ENCODE assay signal across 41 cellular contexts in genomic region chr16:84331998-84332780, GRCh38. TPM values are rescaled to one million over a fixed set of nuclear protein-coding genes. Genes with fewer than 3 reads are reported as not detected.
A peak's percentile ranks its signal among the peaks of the same experiment; 100 is the strongest.
DNase-seq lines count a peak whose midpoint lies in the region; ATAC-seq, FAIRE-seq and TF ChIP-seq lines count a peak whose summit lies in the region.
"Had no signal": no experiment of that assay in that cellular context is flagged by ENCODE, and none has a peak within 500 bp of the region (broad histone marks: within the 10 kb centered on the region; RNA-seq: fewer than 3 reads in every experiment).

No MANE protein-coding gene starts in this region.

- H3K9ac ChIP-seq in mammary epithelial cell (ENCODE audit: insufficient read depth, low read length) (no peak overlapping the region), astrocyte (ENCODE audit: low read length) (no peak overlapping the region)

- H3K4me3 ChIP-seq in mammary epithelial cell (replicated peaks in 1 of 3; ENCODE audit: insufficient read depth in 1 of 3, low read depth in 2 of 3, low read length in 3 of 3) (no peak overlapping the region), astrocyte (ENCODE audit: insufficient read depth, low read depth, low read length) (no peak overlapping the region)
- H3K4me3 ChIP-seq: esophagus muscularis mucosa, gastrocnemius medialis, K562, MG63, mucosa of descending colon had no signal

- WGBS in mammary epithelial cell (ENCODE audit: low coverage, missing lambda C conversion rate), result 56% methylated on average over 8 of the region's 17 CpGs

- no peak overlapping the region for H3K4me3 Mint-ChIP-seq in MCF 10A (ENCODE audit: unreplicated experiment)
- H3K4me3 Mint-ChIP-seq in astrocyte (ENCODE audit: unreplicated experiment), result no peak overlapping the region
- H3K4me3 Mint-ChIP-seq in activated naive CD8-positive, alpha-beta T cell treated with anti-CD3 and anti-CD28 coated beads, Interleukin-2, amount 50 U/mL, for 24 hours, result no peak overlapping the region
- H3K4me3 Mint-ChIP-seq: activated CD4-positive, alpha-beta T cell treated with anti-CD3 and anti-CD28 coated beads for 36 hours; activated CD8-positive, alpha-beta T cell treated with anti-CD3 and anti-CD28 coated beads, Interleukin-2, amount 10 ng/mL, durations not matched to agents 7 days and 5 days; CD4-positive, CD25-positive, alpha-beta regulatory T cell; natural killer cell; T-helper 2 cell treated with Interferon-gamma antibody and Interleukin-4, amounts not matched to agents 5 μg/mL and 100 μg/mL, for 36 hours; type B pancreatic cell had no signal

- H3K4me1 Mint-ChIP-seq in MCF 10A (ENCODE audit: insufficient read depth, unreplicated experiment), result no peaks in the 10 kb centered on the region
- H3K4me1 Mint-ChIP-seq in astrocyte (ENCODE audit: low read depth, unreplicated experiment), result peaks cover 5% of the 10 kb centered on the region
- peaks cover 2% of the 10 kb centered on the region for H3K4me1 Mint-ChIP-seq in activated naive CD8-positive, alpha-beta T cell treated with anti-CD3 and anti-CD28 coated beads, Interleukin-2, amount 50 U/mL, for 24 hours
- H3K4me1 Mint-ChIP-seq: activated CD4-positive, alpha-beta T cell treated with anti-CD3 and anti-CD28 coated beads for 36 hours; CD4-positive, CD25-positive, alpha-beta regulatory T cell; natural killer cell had no signal

- H3K27ac Mint-ChIP-seq in MCF 10A (ENCODE audit: low read depth, unreplicated experiment) (no peak overlapping the region), astrocyte (ENCODE audit: unreplicated experiment) (no peak overlapping the region)
- H3K27ac Mint-ChIP-seq in activated naive CD8-positive, alpha-beta T cell treated with anti-CD3 and anti-CD28 coated beads, Interleukin-2, amount 50 U/mL, for 24 hours, result no peak overlapping the region
- H3K27ac Mint-ChIP-seq: activated CD4-positive, alpha-beta T cell treated with anti-CD3 and anti-CD28 coated beads for 36 hours; activated CD8-positive, alpha-beta T cell treated with anti-CD3 and anti-CD28 coated beads, Interleukin-2, amount 10 ng/mL, durations not matched to agents 7 days and 5 days; activated naive CD4-positive, alpha-beta T cell treated with anti-CD3 and anti-CD28 coated beads, Interleukin-2, amount 50 U/mL, for 72 hours; activated T-helper 2 cell treated with anti-CD3 and anti-CD28 coated beads, Interferon-gamma antibody, Interleukin-2, Interleukin-4, amounts not matched to agents 10 μg/mL and 5 μg/mL and 100 μg/mL, durations not matched to agents 14 hours and 24 hours and 36 hours; CD4-positive, CD25-positive, alpha-beta regulatory T cell; natural killer cell; T-helper 2 cell treated with Interferon-gamma antibody and Interleukin-4, amounts not matched to agents 5 μg/mL and 100 μg/mL, for 36 hours; type B pancreatic cell had no signal

- H3K27me3 Mint-ChIP-seq in MCF 10A (ENCODE audit: insufficient read depth, unreplicated experiment) (peaks cover 10% of the 10 kb centered on the region), astrocyte (ENCODE audit: low read depth, unreplicated experiment) (peaks cover 19% of the 10 kb centered on the region)
- no peaks in the 10 kb centered on the region for H3K27me3 Mint-ChIP-seq in activated naive CD8-positive, alpha-beta T cell treated with anti-CD3 and anti-CD28 coated beads, Interleukin-2, amount 50 U/mL, for 24 hours
- H3K27me3 Mint-ChIP-seq: CD4-positive, CD25-positive, alpha-beta regulatory T cell had no signal

- H3K27me3 ChIP-seq in mammary epithelial cell (ENCODE audit: insufficient read depth, low read length), result peaks cover 1% of the 10 kb centered on the region
- peaks cover 2% of the 10 kb centered on the region for H3K27me3 ChIP-seq in astrocyte (ENCODE audit: insufficient read depth, low read length)
- H3K27me3 ChIP-seq in foreskin keratinocyte, result peaks cover 9% of the 10 kb centered on the region
- H3K27me3 ChIP-seq: MG63 had no signal

- H3K4me2 ChIP-seq in mammary epithelial cell (ENCODE audit: insufficient read depth, low read depth, low read length) (no peak overlapping the region), astrocyte (ENCODE audit: low read length) (no peak overlapping the region)

- in situ Hi-C loops in mammary epithelial cell (cut with MboI; ENCODE audit: low sequenced_read_pairs in 2 of 2), result no loop called here

- dilution Hi-C loops in mammary epithelial cell (cut with HindIII; ENCODE audit: low sequenced_read_pairs), result no loop called here

- H3K9me3 ChIP-seq in mammary epithelial cell (replicated peaks; ENCODE audit: insufficient read depth, low read length) (no peaks in the 10 kb centered on the region), astrocyte (ENCODE audit: insufficient read depth, low read depth, low read length) (no peaks in the 10 kb centered on the region)
- H3K9me3 ChIP-seq: gastrocnemius medialis, MG63 had no signal

- CTCF ChIA-PET in mammary epithelial cell (lab: Charles Lee; ENCODE audit: low non-redundant PET), result interaction anchor here (0.6 kb wide), 1 partner anchor 394 kb away, joined by 4 read pairs; no protein-coding TSS in a partner anchor
- CTCF ChIA-PET in MCF 10A (lab: Yijun Ruan, JAX), result no interaction called here

- no peak overlapping the region for H2AFZ ChIP-seq in mammary epithelial cell (ENCODE audit: low read depth, low read length)
- H2AFZ ChIP-seq in astrocyte (ENCODE audit: low read depth, low read length), result no peak overlapping the region

- ATAC-seq in foreskin keratinocyte (peak; percentile 50), GM19397 (IDR thresholded peaks at IDR 0.05; ENCODE audit: unreplicated experiment) (no peak)
- ATAC-seq in activated naive CD8-positive, alpha-beta T cell treated with anti-CD3 and anti-CD28 coated beads, Interleukin-2, amount 50 U/mL, for 24 hours, result no peak
- ATAC-seq: activated CD4-positive, alpha-beta T cell treated with anti-CD3 and anti-CD28 coated beads for 36 hours; activated CD8-positive, alpha-beta T cell treated with anti-CD3 and anti-CD28 coated beads, Interleukin-2, amount 10 ng/mL, durations not matched to agents 7 days and 5 days; activated naive CD4-positive, alpha-beta T cell treated with anti-CD3 and anti-CD28 coated beads, Interleukin-2, amount 50 U/mL, for 72 hours; gastrocnemius medialis; K562; left cardiac atrium; natural killer cell; Panc1 had no signal

- H4K20me1 ChIP-seq in mammary epithelial cell (ENCODE audit: insufficient read depth, low read length), result no peaks in the 10 kb centered on the region
- no peaks in the 10 kb centered on the region for H4K20me1 ChIP-seq in astrocyte (ENCODE audit: insufficient read depth, low read length)

- TF ChIP-seq CTCF in mammary epithelial cell (conservative IDR thresholded peaks at IDR 0.05 in 1 of 2, IDR thresholded peaks at IDR 0.05 in 1 of 2; ENCODE audit: extremely low read depth in 1 of 2, insufficient read depth in 1 of 2, low read depth in 1 of 2, low read length in 2 of 2), result no peak
- TF ChIP-seq CTCF in MCF 10A (IDR thresholded peaks at IDR 0.05; ENCODE audit: unreplicated experiment), result no peak
- no peak for TF ChIP-seq CTCF in astrocyte (IDR thresholded peaks at IDR 0.05; ENCODE audit: insufficient read depth, low read depth, low read length)
- TF ChIP-seq CTCF in foreskin keratinocyte (conservative IDR thresholded peaks at IDR 0.05), result no peak

- DNase-seq in mammary epithelial cell (peak; percentile 58), MCF 10A (ENCODE audit: unreplicated experiment) (no peak), astrocyte (ENCODE audit: low read depth) (peak; percentile 47), foreskin keratinocyte (peak; percentile 43 to 72)
- DNase-seq in activated effector memory CD4-positive, alpha-beta T cell treated with Interleukin-2 at 50 U/mL for 16 hours, result no peak
- no peak for DNase-seq in activated naive CD8-positive, alpha-beta T cell treated with anti-CD3 and anti-CD28 coated beads, Interleukin-2, amount 50 U/mL, for 24 hours
- no peak for DNase-seq in activated naive CD4-positive, alpha-beta T cell treated with anti-CD3 and anti-CD28 coated beads, Interleukin-2, amount 50 U/mL, for 16 hours
- DNase-seq: activated CD4-positive, alpha-beta T cell treated with anti-CD3 and anti-CD28 coated beads for 36 hours; activated CD8-positive, alpha-beta T cell treated with anti-CD3 and anti-CD28 coated beads, Interleukin-2, amount 10 ng/mL, durations not matched to agents 7 days and 5 days; CD4-positive, CD25-positive, alpha-beta regulatory T cell; cortex of kidney; DND-41; effector memory CD4-positive, alpha-beta T cell; gastrocnemius medialis; GOT3; left cardiac atrium; MG63; mucosa of descending colon; natural killer cell; NCI-H1105 treated with DMSO at 0.1 percent for 48 hours; NCI-H2029 treated with DMSO at 0.1 percent for 48 hours; NCI-H2227 treated with DMSO at 0.1 percent for 48 hours; NCI-H526; NK-92 treated with Interleukin-12 subunit alpha and Interleukin-12 subunit beta, amount 100 ng/mL, for 24 hours; occipital lobe; stimulated activated CD4-positive, alpha-beta T cell treated with anti-CD3 and anti-CD28 coated beads, Interleukin-4, amount 100 ng/mL, for 1 hour had no signal

- POLR2A ChIA-PET in MCF 10A (lab: Yijun Ruan, JAX), result no interaction called here

- intact Hi-C loops in mammary epithelial cell (cut with micrococcal nuclease) (no loop called here), MCF 10A (cut with micrococcal nuclease) (no loop called here)

- BruUV-seq in mammary epithelial cell (replicated peaks; lab: Mats Ljungman, UMichigan), result no TSS peak
- no TSS peak for BruUV-seq in MCF 10A (replicated peaks; lab: Mats Ljungman, UMichigan)

- H3K79me2 ChIP-seq in mammary epithelial cell (ENCODE audit: insufficient read depth, low read length) (no peaks in the 10 kb centered on the region), astrocyte (ENCODE audit: insufficient read depth, low read length) (no peaks in the 10 kb centered on the region)

- FAIRE-seq in astrocyte (lab: Jason Lieb, UNC), result no peak
- FAIRE-seq: GM19239, HTR-8/SVneo, K562 had no signal

- H3K4me1 ChIP-seq in mammary epithelial cell (ENCODE audit: insufficient read depth, low read length) (no peaks in the 10 kb centered on the region), astrocyte (ENCODE audit: insufficient read depth, low read length) (no peaks in the 10 kb centered on the region), foreskin keratinocyte (no peaks in the 10 kb centered on the region)
- H3K4me1 ChIP-seq: esophagus muscularis mucosa, gastrocnemius medialis had no signal

- H3K36me3 ChIP-seq in mammary epithelial cell (ENCODE audit: insufficient read depth, low read length) (no peaks in the 10 kb centered on the region), astrocyte (ENCODE audit: insufficient read depth, low read length) (no peaks in the 10 kb centered on the region)
- H3K36me3 ChIP-seq: esophagus muscularis mucosa, gastrocnemius medialis, MG63 had no signal

- H3K9me3 Mint-ChIP-seq in MCF 10A (ENCODE audit: unreplicated experiment) (peaks cover 4% of the 10 kb centered on the region), astrocyte (ENCODE audit: unreplicated experiment) (peaks cover 24% of the 10 kb centered on the region)
- peaks cover 9% of the 10 kb centered on the region for H3K9me3 Mint-ChIP-seq in activated naive CD8-positive, alpha-beta T cell treated with anti-CD3 and anti-CD28 coated beads, Interleukin-2, amount 50 U/mL, for 24 hours
- H3K9me3 Mint-ChIP-seq: T-helper 2 cell treated with Interferon-gamma antibody and Interleukin-4, amounts not matched to agents 5 μg/mL and 100 μg/mL, for 36 hours had no signal

- no peak overlapping the region for H3K27ac ChIP-seq in mammary epithelial cell (ENCODE audit: insufficient read depth, low read depth, low read length)
- no peak overlapping the region for H3K27ac ChIP-seq in astrocyte (ENCODE audit: low read depth, low read length)
- H3K27ac ChIP-seq in foreskin keratinocyte, result no peak overlapping the region
- H3K27ac ChIP-seq: 22Rv1, esophagus muscularis mucosa, gastrocnemius medialis, VCaP had no signal

- H3K36me3 Mint-ChIP-seq in MCF 10A (ENCODE audit: insufficient read depth, unreplicated experiment) (no peaks in the 10 kb centered on the region), astrocyte (ENCODE audit: low read depth, unreplicated experiment) (peaks cover 4% of the 10 kb centered on the region)
- no peaks in the 10 kb centered on the region for H3K36me3 Mint-ChIP-seq in activated naive CD8-positive, alpha-beta T cell treated with anti-CD3 and anti-CD28 coated beads, Interleukin-2, amount 50 U/mL, for 24 hours (ENCODE audit: low read depth)
- H3K36me3 Mint-ChIP-seq: CD4-positive, CD25-positive, alpha-beta regulatory T cell; type B pancreatic cell had no signal

RNA-seq across cellular contexts. Expression of gene ATP2C2, which starts 36.1 kb away (rescaled TPM):
- total RNA-seq in mammary epithelial cell (under 1 TPM; 0.19 to 0.67 TPM), MCF 10A (2022) (not detected in 2 replicates), astrocyte (0.29 and 0.41 TPM in 2 replicates), foreskin keratinocyte (0.17 and 0.25 TPM in 2 replicates)
- polyA plus RNA-seq in mammary epithelial cell (not detected), foreskin keratinocyte (0.10 TPM in 2 replicates)
- not detected for polyA minus RNA-seq in mammary epithelial cell
- total RNA-seq: activated CD4-positive, alpha-beta T cell treated with anti-CD3 and anti-CD28 coated beads for 36 hours; activated CD8-positive, alpha-beta T cell treated with anti-CD3 and anti-CD28 coated beads, Interleukin-2, amount 10 ng/mL, durations not matched to agents 7 days and 5 days; activated naive CD4-positive, alpha-beta T cell treated with anti-CD3 and anti-CD28 coated beads, Interleukin-2, amount 50 U/mL, for 72 hours; activated T-helper 2 cell treated with anti-CD3 and anti-CD28 coated beads, Interferon-gamma antibody, Interleukin-2, Interleukin-4, amounts not matched to agents 10 μg/mL and 5 μg/mL and 100 μg/mL, durations not matched to agents 14 hours and 24 hours and 36 hours; cardiac septum; CD4-positive, CD25-positive, alpha-beta regulatory T cell; left cardiac atrium; natural killer cell; pulmonary artery endothelial cell had no signal
- polyA plus RNA-seq: K562 had no signal

RNA-seq across cellular contexts. Expression of gene WFDC1, which starts 37.5 kb away (rescaled TPM):
- total RNA-seq in mammary epithelial cell, result not detected
- not detected for polyA plus RNA-seq in mammary epithelial cell
- polyA minus RNA-seq in mammary epithelial cell, result not detected
- total RNA-seq in MCF 10A (2022), result not detected in 2 replicates
- total RNA-seq in astrocyte, result 0.34 TPM in 1 of 2 replicates, not detected in the other
- not detected in 2 replicates for total RNA-seq in foreskin keratinocyte
- polyA plus RNA-seq in foreskin keratinocyte, result not detected in 2 replicates
- total RNA-seq: activated CD4-positive, alpha-beta T cell treated with anti-CD3 and anti-CD28 coated beads for 36 hours; activated CD8-positive, alpha-beta T cell treated with anti-CD3 and anti-CD28 coated beads, Interleukin-2, amount 10 ng/mL, durations not matched to agents 7 days and 5 days; activated naive CD4-positive, alpha-beta T cell treated with anti-CD3 and anti-CD28 coated beads, Interleukin-2, amount 50 U/mL, for 72 hours; activated T-helper 2 cell treated with anti-CD3 and anti-CD28 coated beads, Interferon-gamma antibody, Interleukin-2, Interleukin-4, amounts not matched to agents 10 μg/mL and 5 μg/mL and 100 μg/mL, durations not matched to agents 14 hours and 24 hours and 36 hours; CD4-positive, CD25-positive, alpha-beta regulatory T cell; K562; lung microvascular endothelial cell; natural killer cell; pulmonary artery endothelial cell had no signal
- polyA plus RNA-seq: CD4-positive, CD25-positive, alpha-beta regulatory T cell; K562 had no signal

Comparison
In these comparisons a context has a peak if more than half of its experiments do, and no peak if none do; other contexts are left out.
1. DNase-seq: peak in mammary epithelial cell (single experiment), astrocyte (single experiment) and foreskin keratinocyte (2 of 2); none in MCF 10A (single experiment), activated effector memory CD4-positive, alpha-beta T cell treated with Interleukin-2 at 50 U/mL for 16 hours (single experiment), activated naive CD8-positive, alpha-beta T cell treated with anti-CD3 and anti-CD28 coated beads, Interleukin-2, amount 50 U/mL, for 24 hours (single experiment) and activated naive CD4-positive, alpha-beta T cell treated with anti-CD3 and anti-CD28 coated beads, Interleukin-2, amount 50 U/mL, for 16 hours (single experiment).